Comparison of ENCODE assay signal across 1 cellular context in genomic region chr9:109418827-109419226, GRCh38.
A peak's percentile ranks its signal among the peaks of the same experiment; 100 is the strongest.
TF ChIP-seq lines count a peak whose summit lies in the region.

No MANE protein-coding gene starts in this region.

TF ChIP-seq in GM12878, 131 proteins besides CTCF, POLR2A, EP300 and RAD21 (continued from another document and continues in another):
- TF ChIP-seq CBX5 (IDR thresholded peaks at IDR 0.05; ENCODE audit: low read depth) (no peak), IKZF1 (conservative IDR thresholded peaks at IDR 0.05) (peak; percentile 99), ZBTB11 (CRISPR knock-in tag; IDR thresholded peaks at IDR 0.05) (no peak), PAX8 (IDR thresholded peaks at IDR 0.05) (peak; percentile 94), RAD51 (IDR thresholded peaks at IDR 0.05) (no peak), ZNF592 (IDR thresholded peaks at IDR 0.05) (no peak), ZBTB4 (CRISPR knock-in tag; IDR thresholded peaks at IDR 0.05) (no peak), E4F1 (IDR thresholded peaks at IDR 0.05; ENCODE audit: borderline replicate concordance, partially characterized antibody) (no peak), MXI1 (IDR thresholded peaks at IDR 0.05; ENCODE audit: low read depth, low read length) (no peak; the same call in 1 of the 2 replicates), SMAD5 (IDR thresholded peaks at IDR 0.05; ENCODE audit: low read depth) (no peak), TCF7 (IDR thresholded peaks at IDR 0.05; ENCODE audit: borderline replicate concordance) (peak; percentile 65; the same call in 1 of the 2 replicates), RB1 (IDR thresholded peaks at IDR 0.05; ENCODE audit: borderline replicate concordance) (no peak), TCF3 (IDR thresholded peaks at IDR 0.05; ENCODE audit: borderline replicate concordance, insufficient read depth, low read depth, low read length) (peak; percentile 88), MEF2B (IDR thresholded peaks at IDR 0.05; ENCODE audit: partially characterized antibody, poor library complexity, severe bottlenecking) (peak; percentile 74), BCL3 (IDR thresholded peaks at IDR 0.05; ENCODE audit: borderline replicate concordance, insufficient read depth, low read depth, low read length, poor library complexity, severe bottlenecking) (peak; percentile 95), TARDBP (IDR thresholded peaks at IDR 0.05; ENCODE audit: borderline replicate concordance) (no peak), YY1 (IDR thresholded peaks at IDR 0.05; ENCODE audit: low read depth, low read length) (peak; percentile 22; the same call in 1 of the 2 replicates), IRF5 (IDR thresholded peaks at IDR 0.05; ENCODE audit: borderline replicate concordance) (no peak), RUNX3 (IDR thresholded peaks at IDR 0.05; ENCODE audit: low read length) (no peak), ELK1 (IDR thresholded peaks at IDR 0.05; ENCODE audit: low read depth, low read length) (no peak), TBL1XR1 (IDR thresholded peaks at IDR 0.05; ENCODE audit: low read depth, low read length) (peak; percentile 95), MTA2 (IDR thresholded peaks at IDR 0.05; ENCODE audit: low read depth) (peak; percentile 87), NR2C2 (IDR thresholded peaks at IDR 0.05; ENCODE audit: borderline replicate concordance, control insufficient read depth, insufficient read length, low read depth) (no peak), NRF1 (conservative IDR thresholded peaks at IDR 0.05; ENCODE audit: low read depth, low read length) (no peak), HDAC6 (IDR thresholded peaks at IDR 0.05; ENCODE audit: unreplicated experiment) (no peak), NR2C1 (IDR thresholded peaks at IDR 0.05) (no peak), CHD4 (IDR thresholded peaks at IDR 0.05) (no peak), HDAC2 (IDR thresholded peaks at IDR 0.05) (0 out of 2 replicates have a peak, but pooled peaks have one; percentile 83), IRF3 (IDR thresholded peaks at IDR 0.05) (no peak), CHD2 (IDR thresholded peaks at IDR 0.05; ENCODE audit: borderline replicate concordance, low read depth, low read length) (peak; percentile 44; the same call in 1 of the 2 replicates), YBX1 (IDR thresholded peaks at IDR 0.05) (no peak), MEF2A (IDR thresholded peaks at IDR 0.05; ENCODE audit: insufficient read depth, low read depth, low read length) (peak; percentile 94), CHD1 (IDR thresholded peaks at IDR 0.05; ENCODE audit: low read depth, low read length) (no peak), KAT2A (conservative IDR thresholded peaks at IDR 0.05; ENCODE audit: control insufficient read depth, low read depth, low read length) (no peak), BACH1 (IDR thresholded peaks at IDR 0.05; ENCODE audit: borderline replicate concordance) (0 out of 2 replicates have a peak, but pooled peaks have one; percentile 28), ATF3 (IDR thresholded peaks at IDR 0.05; ENCODE audit: borderline replicate concordance, extremely low read depth, low read depth, low read length) (no peak), NFYA (IDR thresholded peaks at IDR 0.05; ENCODE audit: borderline replicate concordance, low read depth, low read length) (no peak), RELA (IDR thresholded peaks at IDR 0.05; ENCODE audit: borderline replicate concordance, partially characterized antibody) (peak; percentile 41), GATAD2B (conservative IDR thresholded peaks at IDR 0.05; ENCODE audit: low read depth) (peak; percentile 92), SKIL (IDR thresholded peaks at IDR 0.05; ENCODE audit: low read depth, poor library complexity, severe bottlenecking) (peak; percentile 81)
